Comparison of ENCODE assay signal across 13 cellular contexts in the genomic region with DNA sequence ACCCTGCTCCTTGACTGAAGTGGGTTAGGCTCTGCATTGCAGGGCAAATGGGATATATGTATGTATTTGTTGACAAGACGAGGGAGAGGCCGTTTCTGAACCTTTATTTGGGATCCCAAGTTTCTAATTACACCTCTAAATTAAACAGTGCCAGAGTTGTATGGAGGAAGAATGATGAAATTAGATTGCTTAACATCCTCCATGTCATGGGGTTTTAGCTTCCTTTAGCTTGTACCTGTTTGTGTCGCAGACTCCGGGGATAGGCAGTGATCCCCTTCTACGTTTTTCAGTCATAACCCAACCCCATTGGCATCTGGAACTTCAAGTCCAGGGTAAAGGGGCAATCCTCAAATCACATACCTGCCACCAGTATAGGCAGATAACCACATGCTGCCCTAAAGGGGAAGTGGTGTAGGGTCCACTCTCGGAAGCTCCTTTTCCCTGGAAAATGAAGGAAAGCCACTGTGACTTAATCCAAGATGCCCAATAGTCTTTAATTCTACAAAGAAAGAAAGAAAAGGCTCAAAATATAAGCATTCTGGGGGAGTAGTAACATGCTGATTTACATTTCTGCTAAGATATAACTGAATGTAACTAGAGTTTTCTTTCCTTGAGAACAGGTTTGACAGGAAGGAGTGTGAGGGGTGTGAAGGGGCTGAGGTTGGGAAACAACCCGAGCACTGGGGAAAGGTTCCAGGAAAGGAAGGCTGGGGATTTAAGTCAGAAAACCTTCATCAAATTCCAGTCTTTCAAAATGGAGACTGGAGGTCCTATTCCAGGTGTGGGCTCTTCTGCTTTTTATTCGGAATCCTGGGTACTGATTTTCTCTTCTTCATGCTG.
DNase-seq lines count a peak whose midpoint lies in the region; ATAC-seq, FAIRE-seq and TF ChIP-seq lines count a peak whose summit lies in the region.
"Had no signal": no experiment of that assay in that cellular context is flagged by ENCODE, and none has a peak within 500 bp of the region (broad histone marks: within the 10 kb centered on the region; RNA-seq: fewer than 3 reads in every experiment).

No MANE protein-coding gene starts in this region.

- no peak overlapping the region for H3K4me3 ChIP-seq in BLaER1 treated with 17β-estradiol and CSF1 and Interleukin-3, amounts not matched to agents 10 nM and 100 nM
- H3K4me3 ChIP-seq in SK-N-MC (no peak overlapping the region), pancreas (no peak overlapping the region)

- H3K4me1 Mint-ChIP-seq in stimulated activated memory B cell treated with anti-CD40 and anti-IgM and Interleukin-4, amounts not matched to agents 10 μg/mL and 1 μg/mL and 100 μg/mL, for 72 hours = peaks cover 10% of the 10 kb centered on the region

- H3K27me3 ChIP-seq in BLaER1 treated with 17β-estradiol and CSF1 and Interleukin-3, amounts not matched to agents 10 nM and 100 nM = no peaks in the 10 kb centered on the region
- no peaks in the 10 kb centered on the region for H3K27me3 ChIP-seq in pancreas

- TF ChIP-seq CTCF in pancreas (IDR thresholded peaks at IDR 0.05) = no peak

- H3K9me3 ChIP-seq in BLaER1 treated with 17β-estradiol and CSF1 and Interleukin-3, amounts not matched to agents 10 nM and 100 nM (replicated peaks in 1 of 11) = peaks cover 0 to 56% (median 34%) of the 10 kb centered on the region in 11 experiments; a peak in 15 of 22 replicates
- no peaks in the 10 kb centered on the region for H3K9me3 ChIP-seq in SK-N-MC (ENCODE audit: low read depth, low read length)
- H3K9me3 ChIP-seq in pancreas = no peaks in the 10 kb centered on the region

- peak overlapping the region in 10 of 11 experiments; percentile 5 to 96 (median 58); a peak in 15 of 22 replicates for H3K27ac ChIP-seq in BLaER1 treated with 17β-estradiol and CSF1 and Interleukin-3, amounts not matched to agents 10 nM and 100 nM
- H3K27ac ChIP-seq in SK-N-MC (peak overlapping the region; percentile 93), epithelial cell of prostate (peak overlapping the region; percentile 6), pancreas (peak overlapping the region in 3 of 4 donors; percentile 38 to 61 (median 49))

- peaks cover 66 to 97% (median 76%) of the 10 kb centered on the region in 11 experiments for H3K36me3 ChIP-seq in BLaER1 treated with 17β-estradiol and CSF1 and Interleukin-3, amounts not matched to agents 10 nM and 100 nM
- H3K36me3 ChIP-seq in SK-N-MC (ENCODE audit: insufficient read depth, low read length) (peaks cover 37% of the 10 kb centered on the region), pancreas (no peaks in the 10 kb centered on the region)

- ATAC-seq in pancreas = no peak
- ATAC-seq in stimulated activated memory B cell treated with anti-CD40 and anti-IgM and Interleukin-4, amounts not matched to agents 10 μg/mL and 1 μg/mL and 100 μg/mL, for 72 hours = no peak
- ATAC-seq: effector memory CD8-positive, alpha-beta T cell had no signal

- no peak overlapping the region for H3K27ac Mint-ChIP-seq in stimulated activated memory B cell treated with anti-CD40 and anti-IgM and Interleukin-4, amounts not matched to agents 10 μg/mL and 1 μg/mL and 100 μg/mL, for 72 hours
- H3K27ac Mint-ChIP-seq: activated T-cell treated with anti-CD3 and anti-CD28 coated beads, Interleukin-2, amount 50 U/mL, for 24 hours; effector memory CD8-positive, alpha-beta T cell had no signal

- no peaks in the 10 kb centered on the region for H4K20me1 ChIP-seq in BLaER1 treated with 17β-estradiol and CSF1 and Interleukin-3, amounts not matched to agents 10 nM and 100 nM

- DNase-seq in SK-N-MC (ENCODE audit: low read depth, low spot score) = no peak
- DNase-seq in epithelial cell of prostate (ENCODE audit: low read depth, low spot score) = no peak
- DNase-seq in pancreas = no peak
- no peak for DNase-seq in islet precursor cell
- no peak for DNase-seq in DMS 273 (lab: John Stamatoyannopoulos, UW; ENCODE audit: unreplicated experiment)
- no peak for DNase-seq in NCI-H526 (lab: John Stamatoyannopoulos, UW)
- DNase-seq: activated CD4-positive, alpha-beta T cell treated with anti-CD3 and anti-CD28 coated beads for 1 hour; activated T-cell treated with anti-CD3 and anti-CD28 coated beads, Interleukin-2, amount 50 U/mL, for 24 hours; DND-41; effector memory CD8-positive, alpha-beta T cell; glutamatergic neuron had no signal

- H3K9me3 Mint-ChIP-seq in stimulated activated memory B cell treated with anti-CD40 and anti-IgM and Interleukin-4, amounts not matched to agents 10 μg/mL and 1 μg/mL and 100 μg/mL, for 72 hours = no peaks in the 10 kb centered on the region
- H3K9me3 Mint-ChIP-seq: activated T-cell treated with anti-CD3 and anti-CD28 coated beads, Interleukin-2, amount 50 U/mL, for 24 hours; effector memory CD8-positive, alpha-beta T cell had no signal

- H3K4me3 Mint-ChIP-seq in stimulated activated memory B cell treated with anti-CD40 and anti-IgM and Interleukin-4, amounts not matched to agents 10 μg/mL and 1 μg/mL and 100 μg/mL, for 72 hours = no peak overlapping the region
- H3K4me3 Mint-ChIP-seq: activated T-cell treated with anti-CD3 and anti-CD28 coated beads, Interleukin-2, amount 50 U/mL, for 24 hours; effector memory CD8-positive, alpha-beta T cell had no signal

- H3K4me1 ChIP-seq in BLaER1 treated with 17β-estradiol and CSF1 and Interleukin-3, amounts not matched to agents 10 nM and 100 nM = peaks cover 61 to 98% (median 92%) of the 10 kb centered on the region in 10 experiments
- H3K4me1 ChIP-seq in pancreas = peaks cover 0 to 14% (median 4%) of the 10 kb centered on the region in 3 donors

- WGBS in pancreas, 2 donors = 72 to 77% methylated on average over 8 of the region's 8 CpGs

- H3K9ac ChIP-seq in BLaER1 treated with 17β-estradiol and CSF1 and Interleukin-3, amounts not matched to agents 10 nM and 100 nM = peak overlapping the region in 3 of 11 experiments; percentile 63 to 83 (median 76); a peak in 5 of 22 replicates
- H3K9ac ChIP-seq in SK-N-MC (ENCODE audit: insufficient read length) = peak overlapping the region; percentile 49

- intact Hi-C loops in pancreas (cut with DNase I) = no loop called here

- H3K27me3 Mint-ChIP-seq in stimulated activated memory B cell treated with anti-CD40 and anti-IgM and Interleukin-4, amounts not matched to agents 10 μg/mL and 1 μg/mL and 100 μg/mL, for 72 hours = peaks cover 7% of the 10 kb centered on the region
- H3K27me3 Mint-ChIP-seq: activated T-cell treated with anti-CD3 and anti-CD28 coated beads, Interleukin-2, amount 50 U/mL, for 24 hours had no signal

- FAIRE-seq in pancreas (lab: Jason Lieb, UNC) = no peak

- peaks cover 12% of the 10 kb centered on the region for H3K36me3 Mint-ChIP-seq in stimulated activated memory B cell treated with anti-CD40 and anti-IgM and Interleukin-4, amounts not matched to agents 10 μg/mL and 1 μg/mL and 100 μg/mL, for 72 hours

- H3K4me2 ChIP-seq in BLaER1 treated with 17β-estradiol and CSF1 and Interleukin-3, amounts not matched to agents 10 nM and 100 nM = peak overlapping the region; percentile 20 to 92 (median 44); a peak in 19 of 22 replicates

Comparison
In these comparisons a context has a peak if more than half of its experiments do, and no peak if none do; other contexts are left out.
1. H3K27ac ChIP-seq: peak in every context shown above with its lines; median percentile 93 in SK-N-MC; 58 in BLaER1 treated with 17β-estradiol and CSF1 and Interleukin-3, amounts not matched to agents 10 nM and 100 nM; 49 in pancreas; 6 in epithelial cell of prostate.